Comparison of ENCODE assay signal across 1 cellular context in the genomic region with DNA sequence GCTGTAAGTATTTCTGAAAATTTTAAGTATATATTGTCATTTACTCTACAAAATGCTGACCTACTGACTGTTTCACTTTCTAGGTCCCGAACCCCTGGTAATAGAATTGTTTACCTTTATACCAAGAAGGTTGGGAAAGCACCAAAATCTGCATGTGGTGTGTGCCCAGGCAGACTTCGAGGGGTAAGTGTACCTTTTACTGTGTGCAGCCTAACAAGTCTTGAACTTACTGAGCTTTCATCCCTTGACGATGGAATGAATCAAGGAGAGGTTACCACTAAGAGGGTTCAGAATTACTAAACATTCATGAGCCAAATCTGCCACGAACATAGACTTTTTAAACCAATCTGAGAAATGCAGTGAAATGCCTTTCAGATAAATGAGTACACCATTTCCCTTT.
TF ChIP-seq lines count a peak whose summit lies in the region.

No MANE protein-coding gene starts in this region.

TF ChIP-seq in HepG2, 621 proteins besides CTCF, POLR2A, EP300 and RAD21:
- TF ChIP-seq, protein P1, sequence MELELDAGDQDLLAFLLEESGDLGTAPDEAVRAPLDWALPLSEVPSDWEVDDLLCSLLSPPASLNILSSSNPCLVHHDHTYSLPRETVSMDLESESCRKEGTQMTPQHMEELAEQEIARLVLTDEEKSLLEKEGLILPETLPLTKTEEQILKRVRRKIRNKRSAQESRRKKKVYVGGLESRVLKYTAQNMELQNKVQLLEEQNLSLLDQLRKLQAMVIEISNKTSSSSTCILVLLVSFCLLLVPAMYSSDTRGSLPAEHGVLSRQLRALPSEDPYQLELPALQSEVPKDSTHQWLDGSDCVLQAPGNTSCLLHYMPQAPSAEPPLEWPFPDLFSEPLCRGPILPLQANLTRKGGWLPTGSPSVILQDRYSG (CRISPR knock-in tag; IDR thresholded peaks at IDR 0.05), result no peak
- TF ChIP-seq ZNF263 (CRISPR knock-in tag; IDR thresholded peaks at IDR 0.05), result no peak
- no peak for TF ChIP-seq ZNF564 (CRISPR knock-in tag; IDR thresholded peaks at IDR 0.05)
- no peak for TF ChIP-seq PHF20 (CRISPR knock-in tag; IDR thresholded peaks at IDR 0.05)
- no peak for TF ChIP-seq HNRNPK (IDR thresholded peaks at IDR 0.05; ENCODE audit: low read depth, low read length, poor library complexity, severe bottlenecking)
- no peak for TF ChIP-seq FOXO1 (CRISPR knock-in tag; IDR thresholded peaks at IDR 0.05)
- TF ChIP-seq MED13 (CRISPR knock-in tag; IDR thresholded peaks at IDR 0.05), result no peak
- TF ChIP-seq ZNF33B (CRISPR knock-in tag; IDR thresholded peaks at IDR 0.05), result no peak
- no peak for TF ChIP-seq JUND (CRISPR knock-in tag; IDR thresholded peaks at IDR 0.05)
